Comparison of ENCODE assay signal across 9 cellular contexts in the genomic region with DNA sequence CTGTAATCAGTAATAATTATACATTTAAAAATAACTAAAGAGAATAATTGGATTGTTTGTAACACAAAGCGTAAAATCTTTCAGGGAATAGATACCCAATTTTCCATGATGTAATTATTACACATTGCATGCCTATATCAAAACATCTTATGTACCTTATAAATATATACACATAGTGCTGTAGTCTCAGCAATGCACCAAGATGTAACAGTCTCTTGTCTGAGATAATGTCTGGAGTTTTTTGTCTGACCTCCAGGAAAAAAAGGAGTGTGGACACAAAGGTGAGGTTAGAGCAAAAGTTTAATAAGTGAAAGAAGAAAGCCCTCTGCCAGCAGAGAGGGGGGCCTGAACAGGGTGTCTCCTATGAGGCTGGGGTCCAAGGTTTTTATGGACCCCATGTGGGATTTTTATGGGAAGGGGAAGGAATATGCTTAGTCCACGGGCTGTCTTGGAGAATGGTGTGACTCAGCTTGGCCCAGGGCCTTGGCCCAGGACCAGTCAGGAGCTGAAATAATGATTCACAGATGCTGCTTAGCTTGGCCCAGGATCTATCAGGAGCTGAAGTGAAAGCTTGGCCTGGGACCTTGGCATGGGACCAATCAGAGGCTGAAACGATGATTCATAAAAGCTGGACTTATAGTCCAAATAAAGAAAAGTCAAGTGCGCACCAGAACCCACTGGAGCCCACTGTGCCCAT.
A peak's percentile ranks its signal among the peaks of the same experiment; 100 is the strongest.
DNase-seq lines count a peak whose midpoint lies in the region; ATAC-seq and TF ChIP-seq lines count a peak whose summit lies in the region.
"Had no signal": no experiment of that assay in that cellular context is flagged by ENCODE, and none has a peak within 500 bp of the region (broad histone marks: within the 10 kb centered on the region; RNA-seq: fewer than 3 reads in every experiment).

No MANE protein-coding gene starts in this region.

- H3K27me3 ChIP-seq in SJSA1 (replicated peaks) (no peaks in the 10 kb centered on the region), gastroesophageal sphincter (no peaks in the 10 kb centered on the region)

- no peaks in the 10 kb centered on the region for H3K36me3 ChIP-seq in SJSA1
- H3K36me3 ChIP-seq in gastroesophageal sphincter: no peaks in the 10 kb centered on the region

- H3K4me3 ChIP-seq in SJSA1: no peak overlapping the region
- no peak overlapping the region for H3K4me3 ChIP-seq in gastroesophageal sphincter

- H3K27ac Mint-ChIP-seq in Calu3 (ENCODE audit: unreplicated experiment): peak overlapping the region; percentile 70
- H3K27ac Mint-ChIP-seq in effector memory CD8-positive, alpha-beta T cell: no peak overlapping the region
- H3K27ac Mint-ChIP-seq in activated T-helper 1 cell treated with anti-CD3 and anti-CD28 coated beads, Interleukin-12 subunit alpha, Interleukin-12 subunit beta, Interleukin-2, Interleukin-4 antibody, amounts not matched to agents 30 ng/mL and 10 ng/mL and 1 ng/mL, durations not matched to agents 14 hours and 24 hours and 36 hours: no peak overlapping the region

- CTCF ChIA-PET in Calu3 (lab: Charles Lee): interaction anchor here (0.7 kb wide), 1 partner anchor 1404 kb away, joined by 4 read pairs; no protein-coding TSS in a partner anchor

- H3K4me3 Mint-ChIP-seq in Calu3 (ENCODE audit: low read depth, unreplicated experiment): no peak overlapping the region
- H3K4me3 Mint-ChIP-seq in effector memory CD8-positive, alpha-beta T cell: no peak overlapping the region
- no peak overlapping the region for H3K4me3 Mint-ChIP-seq in activated T-helper 1 cell treated with anti-CD3 and anti-CD28 coated beads, Interleukin-12 subunit alpha, Interleukin-12 subunit beta, Interleukin-2, Interleukin-4 antibody, amounts not matched to agents 30 ng/mL and 10 ng/mL and 1 ng/mL, durations not matched to agents 14 hours and 24 hours and 36 hours

- TF ChIP-seq CTCF in Calu3 (IDR thresholded peaks at IDR 0.05; ENCODE audit: unreplicated experiment) (no peak), gastroesophageal sphincter (IDR thresholded peaks at IDR 0.05) (no peak)

- H3K4me1 Mint-ChIP-seq in Calu3 (ENCODE audit: low read depth, unreplicated experiment): peaks cover 25% of the 10 kb centered on the region
- no peaks in the 10 kb centered on the region for H3K4me1 Mint-ChIP-seq in effector memory CD8-positive, alpha-beta T cell (ENCODE audit: low read depth in 2 of 2)
- no peaks in the 10 kb centered on the region for H3K4me1 Mint-ChIP-seq in activated T-helper 1 cell treated with anti-CD3 and anti-CD28 coated beads, Interleukin-12 subunit alpha, Interleukin-12 subunit beta, Interleukin-2, Interleukin-4 antibody, amounts not matched to agents 30 ng/mL and 10 ng/mL and 1 ng/mL, durations not matched to agents 14 hours and 24 hours and 36 hours (ENCODE audit: low read depth)

- H3K9me3 ChIP-seq in SJSA1 (replicated peaks) (no peaks in the 10 kb centered on the region), gastroesophageal sphincter (peaks cover 0 to 4% (median 0%) of the 10 kb centered on the region in 3 donors)

- TF ChIP-seq POLR2A in gastroesophageal sphincter (IDR thresholded peaks at IDR 0.05) (no peak), erythroblast (IDR thresholded peaks at IDR 0.05; ENCODE audit: low read length) (no peak)

- intact Hi-C loops in Calu3 (cut with micrococcal nuclease; ENCODE audit: unreplicated experiment): no loop called here
- intact Hi-C loops in activated T-helper 1 cell treated with anti-CD3 and anti-CD28 coated beads, Interleukin-12 subunit alpha, Interleukin-12 subunit beta, Interleukin-2, Interleukin-4 antibody, amounts not matched to agents 30 ng/mL and 10 ng/mL and 1 ng/mL, durations not matched to agents 14 hours and 24 hours and 36 hours (cut with micrococcal nuclease): no loop called here

- no peak overlapping the region for H3K27ac ChIP-seq in SJSA1
- peak overlapping the region in 2 of 4 donors; percentile 1 to 8 for H3K27ac ChIP-seq in gastroesophageal sphincter

- H3K27me3 Mint-ChIP-seq in Calu3 (ENCODE audit: unreplicated experiment): no peaks in the 10 kb centered on the region
- no peaks in the 10 kb centered on the region for H3K27me3 Mint-ChIP-seq in effector memory CD8-positive, alpha-beta T cell
- H3K27me3 Mint-ChIP-seq in activated T-helper 1 cell treated with anti-CD3 and anti-CD28 coated beads, Interleukin-12 subunit alpha, Interleukin-12 subunit beta, Interleukin-2, Interleukin-4 antibody, amounts not matched to agents 30 ng/mL and 10 ng/mL and 1 ng/mL, durations not matched to agents 14 hours and 24 hours and 36 hours (ENCODE audit: insufficient read depth): no peaks in the 10 kb centered on the region

- 18 to 23% methylated on average over 4 of the region's 4 CpGs for WGBS in gastroesophageal sphincter (ENCODE audit: low coverage in 1 of 2), 2 donors

- H3K4me1 ChIP-seq in SJSA1 (replicated peaks) (no peaks in the 10 kb centered on the region), gastroesophageal sphincter (peaks cover 2 to 16% (median 7%) of the 10 kb centered on the region in 3 donors)

- peaks cover 7% of the 10 kb centered on the region for H3K9me3 Mint-ChIP-seq in Calu3 (ENCODE audit: low read depth, unreplicated experiment)
- peaks cover 0 to 4% of the 10 kb centered on the region in 2 donors for H3K9me3 Mint-ChIP-seq in effector memory CD8-positive, alpha-beta T cell
- H3K9me3 Mint-ChIP-seq in activated T-helper 1 cell treated with anti-CD3 and anti-CD28 coated beads, Interleukin-12 subunit alpha, Interleukin-12 subunit beta, Interleukin-2, Interleukin-4 antibody, amounts not matched to agents 30 ng/mL and 10 ng/mL and 1 ng/mL, durations not matched to agents 14 hours and 24 hours and 36 hours: no peaks in the 10 kb centered on the region

- no TSS peak for BruUV-seq in Calu3 (replicated peaks; lab: Mats Ljungman, UMichigan)

- peak; percentile 78 for DNase-seq in Calu3
- peak; percentile 31 to 64 for DNase-seq in SJSA1 (ENCODE audit: low read depth in 1 of 2, low spot score in 2 of 2)
- DNase-seq in putamen (ENCODE audit: low spot score): peak; percentile 1
- no peak for DNase-seq in effector memory CD8-positive, alpha-beta T cell
- no peak for DNase-seq in NAMALWA (ENCODE audit: low spot score)
- no peak for DNase-seq in erythroblast (lab: John Stamatoyannopoulos, UW)
- no peak for DNase-seq in activated T-helper 1 cell treated with anti-CD3 and anti-CD28 coated beads, Interleukin-12 subunit alpha, Interleukin-12 subunit beta, Interleukin-2, Interleukin-4 antibody, amounts not matched to agents 30 ng/mL and 10 ng/mL and 1 ng/mL, durations not matched to agents 14 hours and 24 hours and 36 hours (ENCODE audit: low spot score)
- DNase-seq: SHP77 had no signal

- no peak for TF ChIP-seq EP300 in gastroesophageal sphincter (IDR thresholded peaks at IDR 0.05)

- ATAC-seq in gastroesophageal sphincter: peak; percentile 91
- no peak for ATAC-seq in effector memory CD8-positive, alpha-beta T cell (replicated peaks)

- no peaks in the 10 kb centered on the region for H3K36me3 Mint-ChIP-seq in Calu3 (ENCODE audit: insufficient read depth, unreplicated experiment)
- peaks cover 4% of the 10 kb centered on the region for H3K36me3 Mint-ChIP-seq in effector memory CD8-positive, alpha-beta T cell (ENCODE audit: insufficient read depth)
- no peaks in the 10 kb centered on the region for H3K36me3 Mint-ChIP-seq in activated T-helper 1 cell treated with anti-CD3 and anti-CD28 coated beads, Interleukin-12 subunit alpha, Interleukin-12 subunit beta, Interleukin-2, Interleukin-4 antibody, amounts not matched to agents 30 ng/mL and 10 ng/mL and 1 ng/mL, durations not matched to agents 14 hours and 24 hours and 36 hours (ENCODE audit: low read depth)

Comparison
In these comparisons a context has a peak if more than half of its experiments do, and no peak if none do; other contexts are left out.
1. DNase-seq: peak in Calu3 (single experiment), SJSA1 (2 of 2) and putamen (single experiment); none in effector memory CD8-positive, alpha-beta T cell (0 of 3), NAMALWA (single experiment), erythroblast (0 of 2) and activated T-helper 1 cell treated with anti-CD3 and anti-CD28 coated beads, Interleukin-12 subunit alpha, Interleukin-12 subunit beta, Interleukin-2, Interleukin-4 antibody, amounts not matched to agents 30 ng/mL and 10 ng/mL and 1 ng/mL, durations not matched to agents 14 hours and 24 hours and 36 hours (single experiment).